Comparison of ENCODE assay signal across 12 cellular contexts in genomic region chr1:178379807-178380206, GRCh38.
DNase-seq lines count a peak whose midpoint lies in the region; ATAC-seq and TF ChIP-seq lines count a peak whose summit lies in the region.
"Had no signal": no experiment of that assay in that cellular context is flagged by ENCODE, and none has a peak within 500 bp of the region (broad histone marks: within the 10 kb centered on the region; RNA-seq: fewer than 3 reads in every experiment).

No MANE protein-coding gene starts in this region.

- H3K36me3 ChIP-seq in left lung = no peaks in the 10 kb centered on the region
- H3K36me3 ChIP-seq: thoracic aorta had no signal

- ATAC-seq in left lung = no peak
- ATAC-seq in HG03342 (IDR thresholded peaks at IDR 0.05; ENCODE audit: unreplicated experiment) = no peak

- H3K27me3 ChIP-seq in left lung = no peaks in the 10 kb centered on the region

- TF ChIP-seq CTCF in GM12864 (IDR thresholded peaks at IDR 0.05; ENCODE audit: low read depth, low read length, missing control alignments) (peak; percentile 20), LNCaP clone FGC (IDR thresholded peaks at IDR 0.05; ENCODE audit: control insufficient read depth, extremely low read depth, insufficient read depth) (peak; percentile 15; the same call in 1 of the 2 replicates), epithelial cell of proximal tubule (conservative IDR thresholded peaks at IDR 0.05; ENCODE audit: low read depth, low read length) (peak; percentile 28), retinal pigment epithelial cell (conservative IDR thresholded peaks at IDR 0.05; ENCODE audit: low read depth, low read length) (peak; percentile 39), GM20000 (IDR thresholded peaks at IDR 0.05; ENCODE audit: extremely low read depth, missing control alignments) (no peak), left lung (IDR thresholded peaks at IDR 0.05) (no peak)

- no peak for DNase-seq in GM12864 (ENCODE audit: low read depth)
- no peak for DNase-seq in LNCaP clone FGC (ENCODE audit: low read depth)
- no peak for DNase-seq in epithelial cell of proximal tubule (ENCODE audit: low read depth)
- DNase-seq in retinal pigment epithelial cell (ENCODE audit: low read depth) = no peak
- DNase-seq in GM20000 (ENCODE audit: low spot score) = no peak
- DNase-seq in left lung = no peak
- DNase-seq: naive B cell, NCI-H1417 treated with DMSO at 0.1 percent for 48 hours, NCI-H510A treated with DMSO at 0.1 percent for 48 hours, small intestine had no signal

- no peak overlapping the region for H3K4me3 ChIP-seq in GM12864 (ENCODE audit: low read depth, low read length)
- H3K4me3 ChIP-seq in LNCaP clone FGC (ENCODE audit: low read depth, low read length) = no peak overlapping the region
- no peak overlapping the region for H3K4me3 ChIP-seq in epithelial cell of proximal tubule (ENCODE audit: low read depth, low read length)
- H3K4me3 ChIP-seq in retinal pigment epithelial cell (ENCODE audit: low read length) = no peak overlapping the region
- no peak overlapping the region for H3K4me3 ChIP-seq in left lung
- H3K4me3 ChIP-seq: thoracic aorta had no signal

- no peaks in the 10 kb centered on the region for H3K4me1 ChIP-seq in left lung

- intact Hi-C loops in left lung (cut with DNase I) = no loop called here

- no peak overlapping the region for H3K27ac ChIP-seq in left lung
- H3K27ac ChIP-seq: thoracic aorta had no signal

- H3K9me3 ChIP-seq in left lung = no peaks in the 10 kb centered on the region
- H3K9me3 ChIP-seq: thoracic aorta had no signal

Comparison
In these comparisons a context has a peak if more than half of its experiments do, and no peak if none do; other contexts are left out.
1. CTCF ChIP-seq: peak in GM12864 (single experiment), LNCaP clone FGC (single experiment), epithelial cell of proximal tubule (single experiment) and retinal pigment epithelial cell (single experiment); none in GM20000 (single experiment) and left lung (0 of 2).